ENCODE assay signal across 15 cellular contexts in the genomic region with DNA sequence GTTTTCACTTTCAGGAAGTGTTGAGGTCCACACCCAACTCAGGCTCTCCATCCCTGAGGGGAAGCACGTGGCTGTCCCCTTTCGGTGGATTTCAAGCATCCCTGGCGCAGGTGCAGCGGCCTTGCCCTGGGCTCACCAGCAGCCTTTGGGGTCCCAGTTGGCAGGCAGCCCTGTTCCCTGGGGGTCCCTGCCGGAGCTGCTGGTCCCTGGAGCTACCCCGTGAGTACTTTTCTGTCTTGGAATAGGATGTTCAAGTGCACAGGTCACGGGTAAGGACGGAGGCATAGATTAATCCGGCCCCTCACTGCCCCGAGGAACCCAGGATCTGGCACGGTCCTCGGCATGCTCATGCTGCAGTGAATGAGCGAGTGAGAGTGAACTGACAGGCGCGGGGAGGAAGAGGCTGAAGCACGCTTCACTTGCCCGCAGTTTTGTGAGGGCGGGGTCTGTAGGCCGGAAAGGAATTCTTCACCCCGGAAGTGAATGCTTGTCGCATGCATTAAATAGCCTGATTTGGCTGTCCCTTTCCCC.
DNase-seq lines count a peak whose midpoint lies in the region; ATAC-seq and TF ChIP-seq lines count a peak whose summit lies in the region.
"Had no signal": no experiment of that assay in that cellular context is flagged by ENCODE, and none has a peak within 500 bp of the region (broad histone marks: within the 10 kb centered on the region; RNA-seq: fewer than 3 reads in every experiment).

No MANE protein-coding gene starts in this region.

- H3K27me3 ChIP-seq in BLaER1 treated with 17β-estradiol and CSF1 and Interleukin-3, amounts not matched to agents 10 nM and 100 nM, result no peaks in the 10 kb centered on the region
- no peaks in the 10 kb centered on the region for H3K27me3 ChIP-seq in skeletal muscle tissue (ENCODE audit: control insufficient read depth in 3 of 3, insufficient read depth in 3 of 3, low read length in 3 of 3)
- H3K27me3 ChIP-seq: cardiac muscle cell, neutrophil had no signal

- no peak for ATAC-seq in HG03175 (IDR thresholded peaks at IDR 0.05; ENCODE audit: unreplicated experiment)

- in situ Hi-C loops in GM13977 (cut with MboI; ENCODE audit: low pct_unique_long_range_greater_than_20kb, low sequenced_read_pairs, unreplicated experiment), result no loop called here

- H3K9ac ChIP-seq in BLaER1 treated with 17β-estradiol and CSF1 and Interleukin-3, amounts not matched to agents 10 nM and 100 nM, result no peak overlapping the region
- peak overlapping the region in 2 of 3 donors; percentile 23 to 54 for H3K9ac ChIP-seq in skeletal muscle tissue (ENCODE audit: low read depth in 1 of 3, low read length in 3 of 3)

- DNase-seq in RPMI7951 (ENCODE audit: low read depth), result peak; percentile 69
- no peak for DNase-seq in fibroblast of the aortic adventitia (ENCODE audit: low read depth)
- DNase-seq in activated CD4-positive, alpha-beta T cell treated with anti-CD3 and anti-CD28 coated beads for 48 hours, result no peak
- no peak for DNase-seq in GM13977 (ENCODE audit: low spot score)
- DNase-seq in NCI-H2029 (lab: John Stamatoyannopoulos, UW), result no peak
- DNase-seq: activated naive CD4-positive, alpha-beta T cell treated with anti-CD3 and anti-CD28 coated beads for 36 hours; DND-41; NCI-H1930; NCI-H748 treated with DMSO at 0.1 percent for 48 hours had no signal

- H3K27ac ChIP-seq in BLaER1 treated with 17β-estradiol and CSF1 and Interleukin-3, amounts not matched to agents 10 nM and 100 nM, result peak overlapping the region in 1 of 11 experiments; percentile 87; a peak in 2 of 22 replicates
- H3K27ac ChIP-seq in skeletal muscle tissue (ENCODE audit: low read depth, low read length), result peak overlapping the region; percentile 78
- H3K27ac ChIP-seq: cardiac muscle cell, neutrophil, SK-N-MC had no signal

- peaks cover 34 to 54% (median 39%) of the 10 kb centered on the region in 10 experiments for H3K4me1 ChIP-seq in BLaER1 treated with 17β-estradiol and CSF1 and Interleukin-3, amounts not matched to agents 10 nM and 100 nM
- H3K4me1 ChIP-seq in skeletal muscle tissue (ENCODE audit: control insufficient read depth in 3 of 3, insufficient read depth in 3 of 3, low read length in 3 of 3), result peaks cover 0 to 6% (median 2%) of the 10 kb centered on the region in 3 donors

- peak overlapping the region in 10 of 11 experiments; percentile 43 to 83 (median 56); a peak in 18 of 22 replicates for H3K4me2 ChIP-seq in BLaER1 treated with 17β-estradiol and CSF1 and Interleukin-3, amounts not matched to agents 10 nM and 100 nM

- TF ChIP-seq CTCF in fibroblast of the aortic adventitia (IDR thresholded peaks at IDR 0.05; ENCODE audit: insufficient read depth, low read length) (no peak), GM13977 (IDR thresholded peaks at IDR 0.05; ENCODE audit: extremely low read depth, insufficient read depth, missing control alignments) (no peak)

- no peaks in the 10 kb centered on the region for H4K20me1 ChIP-seq in BLaER1 treated with 17β-estradiol and CSF1 and Interleukin-3, amounts not matched to agents 10 nM and 100 nM

- H3K4me3 ChIP-seq in BLaER1 treated with 17β-estradiol and CSF1 and Interleukin-3, amounts not matched to agents 10 nM and 100 nM, result 0 out of 20 replicates have a peak overlapping the region, but pooled peaks of 1 of the 10 experiments have one; percentile 26
- peak overlapping the region; percentile 41 for H3K4me3 ChIP-seq in fibroblast of the aortic adventitia (ENCODE audit: low read depth, low read length)
- H3K4me3 ChIP-seq in skeletal muscle tissue (ENCODE audit: low read length in 3 of 3), result peak overlapping the region; percentile 62 to 65 (median 64)
- H3K4me3 ChIP-seq: cardiac muscle cell, SK-N-MC had no signal

- peaks cover 0 to 5% (median 0%) of the 10 kb centered on the region in 11 experiments; a peak in 2 of 22 replicates for H3K9me3 ChIP-seq in BLaER1 treated with 17β-estradiol and CSF1 and Interleukin-3, amounts not matched to agents 10 nM and 100 nM (replicated peaks in 1 of 11)
- H3K9me3 ChIP-seq in skeletal muscle tissue (ENCODE audit: control insufficient read depth in 3 of 3, low read length in 3 of 3), result peaks cover 0 to 4% (median 0%) of the 10 kb centered on the region in 3 donors
- H3K9me3 ChIP-seq: neutrophil had no signal

- no peaks in the 10 kb centered on the region for H3K36me3 ChIP-seq in BLaER1 treated with 17β-estradiol and CSF1 and Interleukin-3, amounts not matched to agents 10 nM and 100 nM
- H3K36me3 ChIP-seq in skeletal muscle tissue (ENCODE audit: control insufficient read depth in 3 of 3, insufficient read depth in 3 of 3, low read length in 3 of 3), result no peaks in the 10 kb centered on the region
- H3K36me3 ChIP-seq: cardiac muscle cell, neutrophil had no signal

Comparison
In these comparisons a context has a peak if more than half of its experiments do, and no peak if none do; other contexts are left out.
1. H3K9ac ChIP-seq: peak in skeletal muscle tissue (2 of 3); none in BLaER1 treated with 17β-estradiol and CSF1 and Interleukin-3, amounts not matched to agents 10 nM and 100 nM (0 of 11).